ENCODE assay signal across 8 cellular contexts in genomic region chr13:99432637-99433542, GRCh38.
DNase-seq lines count a peak whose midpoint lies in the region; ATAC-seq and TF ChIP-seq lines count a peak whose summit lies in the region.

No MANE protein-coding gene starts in this region.

- H3K27me3 ChIP-seq in GM23248 (replicated peaks; ENCODE audit: insufficient read depth) = no peaks in the 10 kb centered on the region

- H3K79me2 ChIP-seq in GM23248 (ENCODE audit: insufficient read depth) = no peaks in the 10 kb centered on the region

- peak overlapping the region; percentile 74 for H3K9ac ChIP-seq in GM23248

- no peaks in the 10 kb centered on the region for H4K20me1 ChIP-seq in GM23248 (ENCODE audit: insufficient read depth)

- peak overlapping the region; percentile 67 for H3K27ac ChIP-seq in GM23248

- no peaks in the 10 kb centered on the region for H3K9me2 ChIP-seq in GM23248 (ENCODE audit: insufficient read depth)

- H3K9me3 ChIP-seq in GM23248 (ENCODE audit: low read depth) (no peaks in the 10 kb centered on the region), mucosa of descending colon (no peaks in the 10 kb centered on the region)

- DNase-seq in EL (peak; percentile 83), GM23248 (peak; percentile 92), LHCN-M2 (ENCODE audit: low read depth) (peak; percentile 59), ecto neural progenitor cell (ENCODE audit: low spot score) (peak; percentile 61), mucosa of descending colon (peak; percentile 45 to 79 (median 59)), NCI-H2196 treated with DMSO at 0.1 percent for 48 hours (lab: John Stamatoyannopoulos, UW; ENCODE audit: unreplicated experiment) (no peak)
- DNase-seq in activated CD4-positive, alpha-beta T cell treated with anti-CD3 and anti-CD28 coated beads, Interleukin-2, amount 50 U/mL, for 48 hours = peak; percentile 92 to 95
- DNase-seq in stimulated activated CD8-positive, alpha-beta memory T cell treated with anti-CD3 and anti-CD28 coated beads, Interleukin-4, amount 100 ng/mL, for 48 hours = peak; percentile 94

- peaks cover 14% of the 10 kb centered on the region; the same call in 1 of the 2 replicates for H3F3A ChIP-seq in GM23248 (ENCODE audit: insufficient read depth)

- ATAC-seq in mucosa of descending colon = peak; percentile 44

- peaks cover 13% of the 10 kb centered on the region for H3K4me1 ChIP-seq in GM23248 (ENCODE audit: insufficient read depth)
- H3K4me1 ChIP-seq in mucosa of descending colon (ENCODE audit: low read depth) = no peaks in the 10 kb centered on the region

- peak overlapping the region; percentile 67 for H2AFZ ChIP-seq in GM23248

- intact Hi-C loops in mucosa of descending colon (cut with DNase I, micrococcal nuclease) = loop anchor here in 1 of 2 donors (10.0 kb wide), 1 partner anchor 158 kb away; no protein-coding TSS in a partner anchor

- WGBS in GM23248 (ENCODE audit: low coverage in 1 of 2, low lambda C conversion rate in 2 of 2, missing lambda C conversion rate in 2 of 2), 2 experiments = 7 to 8% methylated on average over 23 of the region's 23 CpGs

- H3K4me2 ChIP-seq in GM23248 (ENCODE audit: unreplicated experiment) = peak overlapping the region; percentile 94

- in situ Hi-C loops in GM23248 (cut with MboI) = no loop called here

- TF ChIP-seq CTCF in mucosa of descending colon (IDR thresholded peaks at IDR 0.05) = no peak

- H3K4me3 ChIP-seq in GM23248 = peak overlapping the region; percentile 65
- H3K4me3 ChIP-seq in mucosa of descending colon = no peak overlapping the region

- no peaks in the 10 kb centered on the region for H3K36me3 ChIP-seq in GM23248 (ENCODE audit: low read depth)
- no peaks in the 10 kb centered on the region for H3K36me3 ChIP-seq in mucosa of descending colon (ENCODE audit: low read depth)
